1 cellular context compared by ENCODE assay signal in genomic region chr7:47938574-47939165, GRCh38.
TF ChIP-seq lines count a peak whose summit lies in the region.

No MANE protein-coding gene starts in this region.

TF ChIP-seq in GM23338, 12 proteins besides CTCF, POLR2A, EP300 and RAD21 (continued from another document):
- no peak for TF ChIP-seq ZNF462 (CRISPR knock-in tag; IDR thresholded peaks at IDR 0.05)
- no peak for TF ChIP-seq NANOG (IDR thresholded peaks at IDR 0.05; ENCODE audit: borderline replicate concordance)
- no peak for TF ChIP-seq STAT1 (IDR thresholded peaks at IDR 0.05; ENCODE audit: unreplicated experiment)
